ENCODE assay signal across 1 cellular context in the genomic region with DNA sequence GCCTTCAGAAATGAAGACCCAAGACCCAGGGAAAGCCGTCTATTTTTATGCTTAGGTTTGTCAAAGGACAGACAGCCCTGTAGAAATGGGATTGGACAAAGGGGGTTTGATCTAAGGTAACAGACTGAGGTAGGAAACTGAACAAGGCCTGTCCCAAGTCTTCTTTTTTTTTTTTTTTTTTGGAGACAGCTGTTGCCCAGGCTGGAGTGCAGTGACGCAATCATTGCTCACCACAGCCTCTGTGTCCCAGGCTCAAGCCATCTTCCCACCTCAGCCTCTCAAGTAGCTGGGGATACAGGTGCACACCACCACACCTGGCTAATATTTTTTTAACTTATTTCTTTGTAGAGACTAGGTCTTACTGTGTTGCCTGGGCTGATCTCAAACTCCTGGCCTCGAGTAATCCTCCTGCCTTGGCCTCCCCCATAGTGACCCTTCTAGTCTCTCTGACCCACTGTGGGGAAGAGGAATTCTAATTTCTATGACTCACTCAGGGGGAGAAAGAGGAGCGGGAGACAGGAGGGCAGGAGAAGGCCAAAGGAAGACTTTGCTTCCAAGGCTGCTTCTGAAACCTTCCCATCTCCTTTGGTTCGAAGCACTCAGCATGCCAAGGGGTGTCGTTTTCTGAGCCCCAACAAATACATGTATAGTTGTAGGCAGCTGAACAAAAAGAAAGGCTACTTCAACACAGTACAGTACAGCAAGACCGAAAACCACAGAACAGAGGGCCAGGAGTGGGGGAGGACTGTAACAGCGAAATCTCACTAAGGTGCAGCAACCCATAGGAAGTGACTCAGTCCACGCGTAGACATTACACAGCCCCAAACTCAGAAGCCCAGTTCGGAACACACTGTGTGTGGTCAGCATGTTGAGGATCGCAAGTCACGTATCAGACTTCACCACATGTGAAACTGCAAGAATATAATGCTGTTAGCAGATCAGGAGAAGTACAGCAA.
TF ChIP-seq lines count a peak whose summit lies in the region.

No MANE protein-coding gene starts in this region.

TF ChIP-seq in GM12878, 131 proteins besides CTCF, POLR2A, EP300 and RAD21 (continued from another document and continues in another):
- TF ChIP-seq, protein P1, sequence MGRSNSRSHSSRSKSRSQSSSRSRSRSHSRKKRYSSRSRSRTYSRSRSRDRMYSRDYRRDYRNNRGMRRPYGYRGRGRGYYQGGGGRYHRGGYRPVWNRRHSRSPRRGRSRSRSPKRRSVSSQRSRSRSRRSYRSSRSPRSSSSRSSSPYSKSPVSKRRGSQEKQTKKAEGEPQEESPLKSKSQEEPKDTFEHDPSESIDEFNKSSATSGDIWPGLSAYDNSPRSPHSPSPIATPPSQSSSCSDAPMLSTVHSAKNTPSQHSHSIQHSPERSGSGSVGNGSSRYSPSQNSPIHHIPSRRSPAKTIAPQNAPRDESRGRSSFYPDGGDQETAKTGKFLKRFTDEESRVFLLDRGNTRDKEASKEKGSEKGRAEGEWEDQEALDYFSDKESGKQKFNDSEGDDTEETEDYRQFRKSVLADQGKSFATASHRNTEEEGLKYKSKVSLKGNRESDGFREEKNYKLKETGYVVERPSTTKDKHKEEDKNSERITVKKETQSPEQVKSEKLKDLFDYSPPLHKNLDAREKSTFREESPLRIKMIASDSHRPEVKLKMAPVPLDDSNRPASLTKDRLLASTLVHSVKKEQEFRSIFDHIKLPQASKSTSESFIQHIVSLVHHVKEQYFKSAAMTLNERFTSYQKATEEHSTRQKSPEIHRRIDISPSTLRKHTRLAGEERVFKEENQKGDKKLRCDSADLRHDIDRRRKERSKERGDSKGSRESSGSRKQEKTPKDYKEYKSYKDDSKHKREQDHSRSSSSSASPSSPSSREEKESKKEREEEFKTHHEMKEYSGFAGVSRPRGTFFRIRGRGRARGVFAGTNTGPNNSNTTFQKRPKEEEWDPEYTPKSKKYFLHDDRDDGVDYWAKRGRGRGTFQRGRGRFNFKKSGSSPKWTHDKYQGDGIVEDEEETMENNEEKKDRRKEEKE (IDR thresholded peaks at IDR 0.05): no peak
- TF ChIP-seq, protein P2, sequence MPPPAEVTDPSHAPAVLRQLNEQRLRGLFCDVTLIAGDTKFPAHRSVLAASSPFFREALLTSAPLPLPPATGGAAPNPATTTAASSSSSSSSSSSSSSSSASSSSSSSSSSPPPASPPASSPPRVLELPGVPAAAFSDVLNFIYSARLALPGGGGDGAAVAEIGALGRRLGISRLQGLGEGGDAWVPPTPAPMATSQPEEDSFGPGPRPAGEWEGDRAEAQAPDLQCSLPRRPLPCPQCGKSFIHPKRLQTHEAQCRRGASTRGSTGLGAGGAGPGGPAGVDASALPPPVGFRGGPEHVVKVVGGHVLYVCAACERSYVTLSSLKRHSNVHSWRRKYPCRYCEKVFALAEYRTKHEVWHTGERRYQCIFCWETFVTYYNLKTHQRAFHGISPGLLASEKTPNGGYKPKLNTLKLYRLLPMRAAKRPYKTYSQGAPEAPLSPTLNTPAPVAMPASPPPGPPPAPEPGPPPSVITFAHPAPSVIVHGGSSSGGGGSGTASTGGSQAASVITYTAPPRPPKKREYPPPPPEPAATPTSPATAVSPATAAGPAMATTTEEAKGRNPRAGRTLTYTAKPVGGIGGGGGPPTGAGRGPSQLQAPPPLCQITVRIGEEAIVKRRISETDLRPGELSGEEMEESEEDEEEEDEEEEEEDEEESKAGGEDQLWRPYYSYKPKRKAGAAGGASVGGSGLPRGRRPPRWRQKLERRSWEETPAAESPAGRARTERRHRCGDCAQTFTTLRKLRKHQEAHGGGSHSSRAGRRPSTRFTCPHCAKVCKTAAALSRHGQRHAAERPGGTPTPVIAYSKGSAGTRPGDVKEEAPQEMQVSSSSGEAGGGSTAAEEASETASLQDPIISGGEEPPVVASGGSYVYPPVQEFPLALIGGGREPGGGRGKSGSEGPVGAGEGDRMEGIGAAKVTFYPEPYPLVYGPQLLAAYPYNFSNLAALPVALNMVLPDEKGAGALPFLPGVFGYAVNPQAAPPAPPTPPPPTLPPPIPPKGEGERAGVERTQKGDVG (CRISPR knock-in tag; IDR thresholded peaks at IDR 0.05): no peak
- TF ChIP-seq HDAC2 (IDR thresholded peaks at IDR 0.05) (no peak), ESRRA (IDR thresholded peaks at IDR 0.05; ENCODE audit: low read length) (no peak), ZSCAN29 (IDR thresholded peaks at IDR 0.05) (0 out of 2 replicates have a peak, but pooled peaks have one; percentile 32), RB1 (IDR thresholded peaks at IDR 0.05; ENCODE audit: borderline replicate concordance) (peak; percentile 46; the same call in 1 of the 2 replicates), IKZF2 (IDR thresholded peaks at IDR 0.05) (peak; percentile 76 to 81), MTA2 (IDR thresholded peaks at IDR 0.05; ENCODE audit: low read depth) (peak; percentile 82), RELA (IDR thresholded peaks at IDR 0.05; ENCODE audit: borderline replicate concordance, partially characterized antibody) (no peak), BCL11A (IDR thresholded peaks at IDR 0.05; ENCODE audit: low read depth, low read length) (peak; percentile 85), YY1 (IDR thresholded peaks at IDR 0.05; ENCODE audit: low read depth, low read length) (0 out of 2 replicates have a peak, but pooled peaks have one; percentile 39), ZNF687 (IDR thresholded peaks at IDR 0.05) (peak; percentile 81; the same call in 1 of the 2 replicates), PRDM15 (CRISPR knock-in tag; IDR thresholded peaks at IDR 0.05) (no peak), PML (IDR thresholded peaks at IDR 0.05; ENCODE audit: low read length) (peak; percentile 78), KAT2A (conservative IDR thresholded peaks at IDR 0.05; ENCODE audit: control insufficient read depth, low read depth, low read length) (no peak), RBBP5 (conservative IDR thresholded peaks at IDR 0.05) (no peak), ZNF384 (IDR thresholded peaks at IDR 0.05; ENCODE audit: borderline replicate concordance, low read depth, low read length) (no peak), CHD4 (IDR thresholded peaks at IDR 0.05) (no peak), RUNX3 (IDR thresholded peaks at IDR 0.05; ENCODE audit: low read length) (peak; percentile 99), JUNB (IDR thresholded peaks at IDR 0.05) (peak; percentile 84), GABPA (IDR thresholded peaks at IDR 0.05; ENCODE audit: low read depth) (0 out of 2 replicates have a peak, but pooled peaks have one; percentile 57), E4F1 (IDR thresholded peaks at IDR 0.05; ENCODE audit: borderline replicate concordance, partially characterized antibody) (no peak)
- TF ChIP-seq, protein P3, sequence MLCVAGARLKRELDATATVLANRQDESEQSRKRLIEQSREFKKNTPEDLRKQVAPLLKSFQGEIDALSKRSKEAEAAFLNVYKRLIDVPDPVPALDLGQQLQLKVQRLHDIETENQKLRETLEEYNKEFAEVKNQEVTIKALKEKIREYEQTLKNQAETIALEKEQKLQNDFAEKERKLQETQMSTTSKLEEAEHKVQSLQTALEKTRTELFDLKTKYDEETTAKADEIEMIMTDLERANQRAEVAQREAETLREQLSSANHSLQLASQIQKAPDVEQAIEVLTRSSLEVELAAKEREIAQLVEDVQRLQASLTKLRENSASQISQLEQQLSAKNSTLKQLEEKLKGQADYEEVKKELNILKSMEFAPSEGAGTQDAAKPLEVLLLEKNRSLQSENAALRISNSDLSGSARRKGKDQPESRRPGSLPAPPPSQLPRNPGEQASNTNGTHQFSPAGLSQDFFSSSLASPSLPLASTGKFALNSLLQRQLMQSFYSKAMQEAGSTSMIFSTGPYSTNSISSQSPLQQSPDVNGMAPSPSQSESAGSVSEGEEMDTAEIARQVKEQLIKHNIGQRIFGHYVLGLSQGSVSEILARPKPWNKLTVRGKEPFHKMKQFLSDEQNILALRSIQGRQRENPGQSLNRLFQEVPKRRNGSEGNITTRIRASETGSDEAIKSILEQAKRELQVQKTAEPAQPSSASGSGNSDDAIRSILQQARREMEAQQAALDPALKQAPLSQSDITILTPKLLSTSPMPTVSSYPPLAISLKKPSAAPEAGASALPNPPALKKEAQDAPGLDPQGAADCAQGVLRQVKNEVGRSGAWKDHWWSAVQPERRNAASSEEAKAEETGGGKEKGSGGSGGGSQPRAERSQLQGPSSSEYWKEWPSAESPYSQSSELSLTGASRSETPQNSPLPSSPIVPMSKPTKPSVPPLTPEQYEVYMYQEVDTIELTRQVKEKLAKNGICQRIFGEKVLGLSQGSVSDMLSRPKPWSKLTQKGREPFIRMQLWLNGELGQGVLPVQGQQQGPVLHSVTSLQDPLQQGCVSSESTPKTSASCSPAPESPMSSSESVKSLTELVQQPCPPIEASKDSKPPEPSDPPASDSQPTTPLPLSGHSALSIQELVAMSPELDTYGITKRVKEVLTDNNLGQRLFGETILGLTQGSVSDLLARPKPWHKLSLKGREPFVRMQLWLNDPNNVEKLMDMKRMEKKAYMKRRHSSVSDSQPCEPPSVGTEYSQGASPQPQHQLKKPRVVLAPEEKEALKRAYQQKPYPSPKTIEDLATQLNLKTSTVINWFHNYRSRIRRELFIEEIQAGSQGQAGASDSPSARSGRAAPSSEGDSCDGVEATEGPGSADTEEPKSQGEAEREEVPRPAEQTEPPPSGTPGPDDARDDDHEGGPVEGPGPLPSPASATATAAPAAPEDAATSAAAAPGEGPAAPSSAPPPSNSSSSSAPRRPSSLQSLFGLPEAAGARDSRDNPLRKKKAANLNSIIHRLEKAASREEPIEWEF (IDR thresholded peaks at IDR 0.05; ENCODE audit: insufficient replicate concordance, low read depth, low read length): no peak
